Comparison of ENCODE assay signal across 9 cellular contexts in the genomic region with DNA sequence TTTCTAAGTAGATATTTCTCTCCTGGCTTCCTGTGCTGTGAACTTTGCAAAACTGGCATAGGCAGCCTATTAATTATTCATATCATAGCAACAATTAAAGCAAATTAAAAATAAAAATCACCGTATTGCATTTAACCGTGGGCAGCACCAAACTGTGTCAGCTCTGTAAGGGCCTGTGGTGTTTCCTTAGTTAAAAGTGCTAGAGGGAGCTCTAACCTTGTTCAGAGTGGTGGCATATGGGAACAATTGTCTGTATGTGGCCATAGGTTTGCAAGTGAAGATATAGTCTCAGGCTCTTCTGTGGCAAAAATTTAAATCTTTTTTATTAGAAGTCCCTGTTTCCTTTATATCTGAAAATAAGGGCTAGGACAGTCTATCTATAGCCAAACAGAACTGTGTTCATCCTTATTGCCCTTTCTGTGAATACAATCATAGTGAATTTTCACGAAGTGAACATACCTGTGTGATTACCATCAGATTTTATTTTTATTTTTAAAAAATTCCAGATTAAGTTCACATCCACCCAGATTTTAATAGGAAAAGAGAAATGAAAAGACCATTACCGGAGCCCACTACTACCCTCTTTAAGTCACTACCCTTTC.
DNase-seq lines count a peak whose midpoint lies in the region; ATAC-seq, FAIRE-seq and TF ChIP-seq lines count a peak whose summit lies in the region.
"Had no signal": no experiment of that assay in that cellular context is flagged by ENCODE, and none has a peak within 500 bp of the region (broad histone marks: within the 10 kb centered on the region; RNA-seq: fewer than 3 reads in every experiment).

No MANE protein-coding gene starts in this region.

- no peak overlapping the region for H3K4me2 ChIP-seq in SK-N-SH
- H3K4me2 ChIP-seq in keratinocyte (ENCODE audit: control insufficient read depth, extremely low read depth, insufficient read depth, low read depth, low read length): no peak overlapping the region

- H3K27ac ChIP-seq in SK-N-SH (ENCODE audit: low read depth in 2 of 2, low read length in 1 of 2) (no peak overlapping the region), keratinocyte (ENCODE audit: control insufficient read depth, insufficient read depth, low read length) (no peak overlapping the region)

- CTCF ChIA-PET in SK-N-SH (lab: Yijun Ruan, JAX): interaction anchor here (0.6 to 3.7 kb wide), 13 partner anchors 12 to 282 kb away, joined by 3 to 17 read pairs (median 4); no protein-coding TSS in a partner anchor

- dilution Hi-C loops in keratinocyte (cut with MboI; ENCODE audit: extremely low pct_ligation_motif_present, low sequenced_read_pairs): no loop called here

- 71% methylated on average over 4 of the region's 4 CpGs for whole genome bisulfite sequencing in SK-N-SH (ENCODE audit: low lambda C conversion rate)

- H3K9me1 ChIP-seq in keratinocyte (ENCODE audit: control insufficient read depth, extremely low read depth, insufficient read depth, low read length): no peaks in the 10 kb centered on the region

- H3K9me3 ChIP-seq in SK-N-SH (no peaks in the 10 kb centered on the region), keratinocyte (ENCODE audit: control insufficient read depth, low read depth, low read length) (no peaks in the 10 kb centered on the region)

- no peaks in the 10 kb centered on the region for H3K27me3 ChIP-seq in SK-N-SH (ENCODE audit: insufficient read depth)
- H3K27me3 ChIP-seq in keratinocyte (ENCODE audit: control insufficient read depth, extremely low read depth, insufficient read depth, low read length): no peaks in the 10 kb centered on the region

- no peaks in the 10 kb centered on the region for H4K20me1 ChIP-seq in SK-N-SH (ENCODE audit: insufficient read depth)
- H4K20me1 ChIP-seq in keratinocyte (ENCODE audit: control insufficient read depth, extremely low read depth, insufficient read depth, low read length): no peaks in the 10 kb centered on the region

- H3K9me2 ChIP-seq in SK-N-SH: no peaks in the 10 kb centered on the region

- peak; percentile 52 for TF ChIP-seq RAD21 in Ishikawa (IDR thresholded peaks at IDR 0.05; ENCODE audit: low read depth)
- TF ChIP-seq RAD21 in SK-N-SH (IDR thresholded peaks at IDR 0.05; ENCODE audit: low read length): peak; percentile 78

- H3K4me1 ChIP-seq in SK-N-SH (ENCODE audit: control insufficient read depth in 1 of 2, insufficient read depth in 2 of 2, low read depth in 1 of 2, low read length in 1 of 2) (peaks cover 0 to 9% of the 10 kb centered on the region in 2 experiments; a peak in 2 of 4 replicates), keratinocyte (ENCODE audit: control insufficient read depth, extremely low read depth, insufficient read depth, low read length) (no peaks in the 10 kb centered on the region)

- POLR2A ChIA-PET in SK-N-SH (lab: Yijun Ruan, JAX): no interaction called here

- H3K4me3 ChIP-seq in SK-N-SH (ENCODE audit: low read depth in 2 of 2, low read length in 1 of 2) (no peak overlapping the region), keratinocyte (ENCODE audit: control insufficient read depth in 2 of 3, extremely low read depth in 1 of 3, insufficient read depth in 2 of 3, low read depth in 1 of 3, low read length in 3 of 3) (no peak overlapping the region)

- H3K79me2 ChIP-seq in SK-N-SH (ENCODE audit: insufficient read depth): no peaks in the 10 kb centered on the region
- H3K79me2 ChIP-seq in keratinocyte (ENCODE audit: control insufficient read depth, insufficient read depth, low read length): no peaks in the 10 kb centered on the region

- FAIRE-seq in keratinocyte (lab: Jason Lieb, UNC): peak; percentile 52

- H3K36me3 ChIP-seq in SK-N-SH (replicated peaks in 1 of 2; ENCODE audit: control insufficient read depth in 1 of 2, insufficient read depth in 2 of 2, low read length in 1 of 2): no peaks in the 10 kb centered on the region
- H3K36me3 ChIP-seq in keratinocyte (ENCODE audit: control insufficient read depth in 2 of 2, extremely low read depth in 1 of 2, insufficient read depth in 2 of 2, low read length in 2 of 2): no peaks in the 10 kb centered on the region

- no peaks in the 10 kb centered on the region for H3F3A ChIP-seq in SK-N-SH (replicated peaks; ENCODE audit: insufficient read depth)

- ATAC-seq in HG02884 (IDR thresholded peaks at IDR 0.05; ENCODE audit: unreplicated experiment): no peak
- ATAC-seq in GM18907 (IDR thresholded peaks at IDR 0.05; ENCODE audit: unreplicated experiment): no peak

- peak; percentile 5 for DNase-seq in DMS153 (lab: John Stamatoyannopoulos, UW)
- peak; percentile 43 for DNase-seq in SK-N-SH
- no peak for DNase-seq in keratinocyte (ENCODE audit: low read depth, low spot score)
- DNase-seq in activated CD4-positive, alpha-beta T cell treated with anti-CD3 and anti-CD28 coated beads for 48 hours: no peak
- no peak for DNase-seq in stimulated activated CD8-positive, alpha-beta memory T cell treated with anti-CD3 and anti-CD28 coated beads, Interleukin-4, amount 100 ng/mL, for 48 hours
- DNase-seq: anterior cingulate cortex had no signal

- H3K9ac ChIP-seq in SK-N-SH (no peak overlapping the region), keratinocyte (ENCODE audit: control insufficient read depth, extremely low read depth, insufficient read depth, low read length) (no peak overlapping the region)

- TF ChIP-seq CTCF in SK-N-SH (IDR thresholded peaks at IDR 0.05): peak; percentile 41
- peak in 2 of 3 experiments; percentile 25 to 54 for TF ChIP-seq CTCF in keratinocyte (optimal IDR thresholded peaks at IDR 0.05 in 1 of 3, IDR thresholded peaks at IDR 0.05 in 1 of 3, conservative IDR thresholded peaks at IDR 0.05 in 1 of 3; ENCODE audit: extremely low read depth in 1 of 3, insufficient read depth in 2 of 3, low read length in 3 of 3)

- TF ChIP-seq EP300 in Ishikawa (IDR thresholded peaks at IDR 0.05; ENCODE audit: borderline replicate concordance) (no peak), SK-N-SH (IDR thresholded peaks at IDR 0.05; ENCODE audit: borderline replicate concordance in 1 of 2, low read depth in 1 of 2, low read length in 1 of 2) (no peak)

- H2AFZ ChIP-seq in SK-N-SH (ENCODE audit: low read depth) (no peak overlapping the region), keratinocyte (ENCODE audit: control insufficient read depth, low read length) (no peak overlapping the region)

TF ChIP-seq in Ishikawa, 13 proteins besides CTCF, POLR2A, EP300 and RAD21 (continues in another document):
- TF ChIP-seq TCF12 (IDR thresholded peaks at IDR 0.05; ENCODE audit: low read depth): no peak
- TF ChIP-seq TEAD4 (IDR thresholded peaks at IDR 0.05): no peak
- TF ChIP-seq, protein P1, sequence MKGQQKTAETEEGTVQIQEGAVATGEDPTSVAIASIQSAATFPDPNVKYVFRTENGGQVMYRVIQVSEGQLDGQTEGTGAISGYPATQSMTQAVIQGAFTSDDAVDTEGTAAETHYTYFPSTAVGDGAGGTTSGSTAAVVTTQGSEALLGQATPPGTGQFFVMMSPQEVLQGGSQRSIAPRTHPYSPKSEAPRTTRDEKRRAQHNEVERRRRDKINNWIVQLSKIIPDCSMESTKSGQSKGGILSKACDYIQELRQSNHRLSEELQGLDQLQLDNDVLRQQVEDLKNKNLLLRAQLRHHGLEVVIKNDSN (IDR thresholded peaks at IDR 0.05): no peak
- TF ChIP-seq TAF1 (IDR thresholded peaks at IDR 0.05; ENCODE audit: low read depth): no peak
- no peak for TF ChIP-seq ZBTB7A (IDR thresholded peaks at IDR 0.05; ENCODE audit: low read depth)
- TF ChIP-seq FOXM1 (IDR thresholded peaks at IDR 0.05; ENCODE audit: borderline replicate concordance, low read depth): no peak
- no peak for TF ChIP-seq YY1 (IDR thresholded peaks at IDR 0.05; ENCODE audit: low read depth)

TF ChIP-seq in SK-N-SH, 30 proteins besides CTCF, POLR2A, EP300 and RAD21:
- no peak for TF ChIP-seq EZH2phosphoT487 (IDR thresholded peaks at IDR 0.05; ENCODE audit: borderline replicate concordance, low read depth)
- peak; percentile 61 for TF ChIP-seq SMC3 (IDR thresholded peaks at IDR 0.05; ENCODE audit: low read depth, low read length)
- TF ChIP-seq MXI1 (IDR thresholded peaks at IDR 0.05; ENCODE audit: low read depth, low read length): 0 out of 2 replicates have a peak, but pooled peaks have one; percentile 23

Comparison
In these comparisons a context has a peak if more than half of its experiments do, and no peak if none do; other contexts are left out.
1. DNase-seq: peak in DMS153 (single experiment) and SK-N-SH (single experiment); none in keratinocyte (single experiment), activated CD4-positive, alpha-beta T cell treated with anti-CD3 and anti-CD28 coated beads for 48 hours (single experiment) and stimulated activated CD8-positive, alpha-beta memory T cell treated with anti-CD3 and anti-CD28 coated beads, Interleukin-4, amount 100 ng/mL, for 48 hours (single experiment).